Comparison of ENCODE assay signal across 12 cellular contexts in genomic region chr3:43692971-43693370, GRCh38. TPM values are rescaled to one million over a fixed set of nuclear protein-coding genes. Genes with fewer than 3 reads are reported as not detected.
A peak's percentile ranks its signal among the peaks of the same experiment; 100 is the strongest.
DNase-seq lines count a peak whose midpoint lies in the region; TF ChIP-seq lines count a peak whose summit lies in the region.
"Had no signal": no experiment of that assay in that cellular context is flagged by ENCODE, and none has a peak within 500 bp of the region (broad histone marks: within the 10 kb centered on the region; RNA-seq: fewer than 3 reads in every experiment).

No MANE protein-coding gene starts in this region.

- intact Hi-C loops in mammary epithelial cell (cut with micrococcal nuclease) (loop anchor here (5.0 to 10.0 kb wide), 4 partner anchors 182 to 468 kb away; partner anchors contain the start of gene SNRK), esophagus muscularis mucosa (cut with DNase I) (no loop called here)

- DNase-seq in HFFc6 = no peak
- no peak for DNase-seq in mammary epithelial cell
- no peak for DNase-seq in neural crest cell (ENCODE audit: low read depth, low spot score)
- DNase-seq in NCI-H128 (lab: John Stamatoyannopoulos, UW; ENCODE audit: unreplicated experiment) = no peak
- DNase-seq in esophagus muscularis mucosa (ENCODE audit: extremely low spot score) = no peak
- no peak for DNase-seq in NCI-H748 (lab: John Stamatoyannopoulos, UW; ENCODE audit: unreplicated experiment)
- no peak for DNase-seq in LoVo (ENCODE audit: low spot score)
- DNase-seq: activated naive CD4-positive, alpha-beta T cell; cerebellar nuclear complex; KG1; NCI-H2107 had no signal

- H3K27me3 ChIP-seq in BLaER1 treated with 17β-estradiol and CSF1 and Interleukin-3, amounts not matched to agents 10 nM and 100 nM = no peaks in the 10 kb centered on the region
- H3K27me3 ChIP-seq in mammary epithelial cell (ENCODE audit: insufficient read depth, low read length) (no peaks in the 10 kb centered on the region), esophagus muscularis mucosa (no peaks in the 10 kb centered on the region)

- H3K27ac ChIP-seq in BLaER1 treated with 17β-estradiol and CSF1 and Interleukin-3, amounts not matched to agents 10 nM and 100 nM = no peak overlapping the region
- peak overlapping the region; percentile 39 for H3K27ac ChIP-seq in mammary epithelial cell (ENCODE audit: insufficient read depth, low read depth, low read length)
- no peak overlapping the region for H3K27ac ChIP-seq in esophagus muscularis mucosa (replicated peaks in 1 of 4)

- H3K4me2 ChIP-seq in BLaER1 treated with 17β-estradiol and CSF1 and Interleukin-3, amounts not matched to agents 10 nM and 100 nM = peak overlapping the region; percentile 5 to 90 (median 85); a peak in 19 of 22 replicates
- peak overlapping the region; percentile 79 for H3K4me2 ChIP-seq in mammary epithelial cell (ENCODE audit: insufficient read depth, low read depth, low read length)

- peaks cover 1% of the 10 kb centered on the region; the same call in 1 of the 2 replicates for H3K27me3 Mint-ChIP-seq in HFFc6 (ENCODE audit: insufficient read depth)
- H3K27me3 Mint-ChIP-seq in neural crest cell (ENCODE audit: low read depth) = no peaks in the 10 kb centered on the region

- 38% methylated on average over 2 of the region's 2 CpGs for WGBS in mammary epithelial cell (ENCODE audit: low coverage, missing lambda C conversion rate)
- 60% methylated on average over 2 of the region's 2 CpGs for WGBS in esophagus muscularis mucosa

- H3K4me1 Mint-ChIP-seq in HFFc6 (ENCODE audit: low read depth) (peaks cover 66% of the 10 kb centered on the region), neural crest cell (peaks cover 35% of the 10 kb centered on the region)

- no peak overlapping the region for H3K9ac ChIP-seq in BLaER1 treated with 17β-estradiol and CSF1 and Interleukin-3, amounts not matched to agents 10 nM and 100 nM
- H3K9ac ChIP-seq in mammary epithelial cell (ENCODE audit: insufficient read depth, low read length) = no peak overlapping the region

- CTCF ChIA-PET in mammary epithelial cell (lab: Charles Lee; ENCODE audit: low non-redundant PET) = no interaction called here

- no peak overlapping the region for H2AFZ ChIP-seq in mammary epithelial cell (ENCODE audit: low read depth, low read length)

- peaks cover 12 to 32% (median 17%) of the 10 kb centered on the region in 10 experiments for H3K4me1 ChIP-seq in BLaER1 treated with 17β-estradiol and CSF1 and Interleukin-3, amounts not matched to agents 10 nM and 100 nM
- H3K4me1 ChIP-seq in mammary epithelial cell (ENCODE audit: insufficient read depth, low read length) (peaks cover 56% of the 10 kb centered on the region), esophagus muscularis mucosa (peaks cover 25 to 64% (median 51%) of the 10 kb centered on the region in 4 donors)

- H3K36me3 ChIP-seq in BLaER1 treated with 17β-estradiol and CSF1 and Interleukin-3, amounts not matched to agents 10 nM and 100 nM = no peaks in the 10 kb centered on the region
- H3K36me3 ChIP-seq in mammary epithelial cell (ENCODE audit: insufficient read depth, low read length) (no peaks in the 10 kb centered on the region), esophagus muscularis mucosa (no peaks in the 10 kb centered on the region)

- H3K9me3 Mint-ChIP-seq in HFFc6 (no peaks in the 10 kb centered on the region), neural crest cell (no peaks in the 10 kb centered on the region)

- no peak for TF ChIP-seq EP300 in esophagus muscularis mucosa (IDR thresholded peaks at IDR 0.05)

- dilution Hi-C loops in mammary epithelial cell (cut with HindIII; ENCODE audit: low sequenced_read_pairs) = no loop called here

- H3K9me3 ChIP-seq in BLaER1 treated with 17β-estradiol and CSF1 and Interleukin-3, amounts not matched to agents 10 nM and 100 nM (replicated peaks in 1 of 11) = no peaks in the 10 kb centered on the region
- no peaks in the 10 kb centered on the region for H3K9me3 ChIP-seq in mammary epithelial cell (replicated peaks; ENCODE audit: insufficient read depth, low read length)
- H3K9me3 ChIP-seq in esophagus muscularis mucosa = no peaks in the 10 kb centered on the region

- TF ChIP-seq CTCF in HFFc6 (IDR thresholded peaks at IDR 0.05) (no peak), mammary epithelial cell (conservative IDR thresholded peaks at IDR 0.05 in 1 of 2, IDR thresholded peaks at IDR 0.05 in 1 of 2; ENCODE audit: extremely low read depth in 1 of 2, insufficient read depth in 1 of 2, low read depth in 1 of 2, low read length in 2 of 2) (no peak), neural crest cell (conservative IDR thresholded peaks at IDR 0.05) (no peak), esophagus muscularis mucosa (IDR thresholded peaks at IDR 0.05) (no peak)

- H3K36me3 Mint-ChIP-seq in HFFc6 (ENCODE audit: low read depth) = no peaks in the 10 kb centered on the region
- H3K36me3 Mint-ChIP-seq in neural crest cell (ENCODE audit: low read depth) = peaks cover 3% of the 10 kb centered on the region

- H3K79me2 ChIP-seq in mammary epithelial cell (ENCODE audit: insufficient read depth, low read length) = peaks cover 70% of the 10 kb centered on the region

- H3K27ac Mint-ChIP-seq in HFFc6 (no peak overlapping the region), neural crest cell (ENCODE audit: unreplicated experiment) (no peak overlapping the region)

- no peak overlapping the region for H3K4me3 ChIP-seq in BLaER1 treated with 17β-estradiol and CSF1 and Interleukin-3, amounts not matched to agents 10 nM and 100 nM
- H3K4me3 ChIP-seq in mammary epithelial cell (replicated peaks in 1 of 3; ENCODE audit: insufficient read depth in 1 of 3, low read depth in 2 of 3, low read length in 3 of 3) (no peak overlapping the region), esophagus muscularis mucosa (peak overlapping the region in 1 of 4 donors; percentile 75)

- peaks cover 0 to 22% (median 0%) of the 10 kb centered on the region in 11 experiments; a peak in 3 of 22 replicates for H4K20me1 ChIP-seq in BLaER1 treated with 17β-estradiol and CSF1 and Interleukin-3, amounts not matched to agents 10 nM and 100 nM
- H4K20me1 ChIP-seq in mammary epithelial cell (ENCODE audit: insufficient read depth, low read length) = no peaks in the 10 kb centered on the region

- peak overlapping the region; percentile 16; the same call in 1 of the 2 replicates for H3K4me3 Mint-ChIP-seq in HFFc6
- H3K4me3 Mint-ChIP-seq in neural crest cell = peak overlapping the region; percentile 71

- no TSS peak for BruUV-seq in mammary epithelial cell (replicated peaks; lab: Mats Ljungman, UMichigan)

- in situ Hi-C loops in mammary epithelial cell (cut with MboI; ENCODE audit: low sequenced_read_pairs in 2 of 2) = no loop called here

- TF ChIP-seq POLR2A in esophagus muscularis mucosa (IDR thresholded peaks at IDR 0.05; ENCODE audit: low read depth) = no peak

RNA-seq across cellular contexts. Expression of gene ABHD5, which starts 2.2 kb away (rescaled TPM):
- total RNA-seq in HFFc6 (2021; fragmentation: NEBNext Ultra II Directional; extraction: Animal tissue kit (Norgen Biotek cat#: 25700)) = 10 to 100 TPM; 16.0 to 25.8 (median 18.1) TPM
- 10 to 100 TPM; 37.9 to 59.8 TPM for total RNA-seq in mammary epithelial cell
- 32.4 TPM for polyA plus RNA-seq in mammary epithelial cell
- 39.3 TPM for polyA minus RNA-seq in mammary epithelial cell
- 12.5 and 13.9 TPM in 2 replicates for total RNA-seq in neural crest cell
- 10 to 100 TPM; 22.3 to 40.3 (median 31.4) TPM for total RNA-seq in esophagus muscularis mucosa
